ENCODE assay signal across 12 cellular contexts in genomic region chr2:100757621-100758394, GRCh38.
DNase-seq lines count a peak whose midpoint lies in the region; ATAC-seq and TF ChIP-seq lines count a peak whose summit lies in the region.
"Had no signal": no experiment of that assay in that cellular context is flagged by ENCODE, and none has a peak within 500 bp of the region (broad histone marks: within the 10 kb centered on the region; RNA-seq: fewer than 3 reads in every experiment).

No MANE protein-coding gene starts in this region.

- H3K9me2 ChIP-seq in HCT116 (ENCODE audit: insufficient read depth) = no peaks in the 10 kb centered on the region

- POLR2A ChIA-PET in HCT116 (lab: Charles Lee) = no interaction called here

- H3K9me3 ChIP-seq in HCT116 (ENCODE audit: control insufficient read depth in 1 of 2, insufficient read depth in 1 of 2, low read depth in 1 of 2, low read length in 2 of 2) (no peaks in the 10 kb centered on the region), psoas muscle (no peaks in the 10 kb centered on the region)
- H3K9me3 ChIP-seq: prostate gland had no signal

- DNase-seq in HCT116 (ENCODE audit: low read depth, low spot score) = no peak
- peak; percentile 53 for DNase-seq in astrocyte of the cerebellum (ENCODE audit: low read depth)
- DNase-seq in foreskin melanocyte = peak; percentile 93
- peak; percentile 59 for DNase-seq in stromal cell of bone marrow (ENCODE audit: low read depth)
- no peak for DNase-seq in psoas muscle
- no peak for DNase-seq in NCI-H82 (lab: John Stamatoyannopoulos, UW)
- DNase-seq in NCI-H146 treated with DMSO at 0.1 percent for 48 hours (lab: John Stamatoyannopoulos, UW; ENCODE audit: unreplicated experiment) = no peak
- DNase-seq: activated CD8-positive, alpha-beta memory T cell treated with anti-CD3 and anti-CD28 coated beads, Interleukin-2, amount 50 U/mL, for 4 hours; NCI-H2227 treated with DMSO at 0.1 percent for 48 hours; T-helper 2 cell had no signal

- CTCF ChIA-PET in HCT116 (lab: Charles Lee) = no interaction called here

- TF ChIP-seq POLR2A in HCT116 (IDR thresholded peaks at IDR 0.05; ENCODE audit: borderline replicate concordance, extremely low read depth, insufficient read depth, insufficient read length) = no peak

- H3K36me3 ChIP-seq in HCT116 (ENCODE audit: control insufficient read depth in 1 of 2, insufficient read depth in 2 of 2, low read length in 2 of 2) = no peaks in the 10 kb centered on the region
- H3K36me3 ChIP-seq in psoas muscle (ENCODE audit: insufficient read depth in 1 of 2, low read depth in 1 of 2) = no peaks in the 10 kb centered on the region
- H3K36me3 ChIP-seq: prostate gland had no signal

- TF ChIP-seq CTCF in HCT116 (IDR thresholded peaks at IDR 0.05 in 2 of 3, conservative IDR thresholded peaks at IDR 0.05 in 1 of 3; ENCODE audit: borderline replicate concordance in 1 of 3, insufficient read depth in 1 of 3, low read depth in 2 of 3, low read length in 2 of 3) (no peak), astrocyte of the cerebellum (IDR thresholded peaks at IDR 0.05; ENCODE audit: low read depth, low read length, missing control alignments) (no peak), psoas muscle (IDR thresholded peaks at IDR 0.05) (no peak)

- H3K4me1 ChIP-seq in HCT116 (ENCODE audit: control insufficient read depth in 1 of 2, insufficient read depth in 2 of 2, low read length in 2 of 2) (peaks cover 0 to 23% of the 10 kb centered on the region in 2 experiments; a peak in 2 of 4 replicates), psoas muscle (no peaks in the 10 kb centered on the region)
- H3K4me1 ChIP-seq: prostate gland had no signal

- RAD21 ChIA-PET in HCT116 (lab: Charles Lee; ENCODE audit: low non-redundant PET in 1 of 2, low total read pairs in 2 of 2, uncharacterized antibody in 2 of 2, unreplicated experiment in 2 of 2) = no interaction called here

- H2AFZ ChIP-seq in HCT116 (ENCODE audit: low read depth, low read length, poor library complexity, severe bottlenecking) = peak overlapping the region; percentile 24

- BruUV-seq in HCT116 (replicated peaks; lab: Mats Ljungman, UMichigan) = no TSS peak

- intact Hi-C loops in HCT116 (cut with micrococcal nuclease) = no loop called here
- intact Hi-C loops in psoas muscle (cut with DNase I) = no loop called here

- H3K27ac ChIP-seq in HCT116 (ENCODE audit: low read depth, low read length) (no peak overlapping the region), psoas muscle (no peak overlapping the region)

- H3K27me3 ChIP-seq in HCT116 (ENCODE audit: insufficient read depth, low read length) = no peaks in the 10 kb centered on the region
- H3K27me3 ChIP-seq in psoas muscle (ENCODE audit: insufficient read depth in 3 of 3, low read length in 2 of 3) = no peaks in the 10 kb centered on the region

- WGBS in psoas muscle, 3 donors = 70 to 74% (median 73%) methylated on average over 6 of the region's 6 CpGs

- no peak overlapping the region for H3K9ac ChIP-seq in HCT116 (ENCODE audit: low read length)

- no peaks in the 10 kb centered on the region for H3K79me2 ChIP-seq in HCT116 (ENCODE audit: insufficient read depth, low read length)

- H3K4me2 ChIP-seq in HCT116 (ENCODE audit: low read length) = peak overlapping the region; percentile 3; the same call in 1 of the 2 replicates

- TF ChIP-seq RAD21 in HCT116 (IDR thresholded peaks at IDR 0.05; ENCODE audit: low read depth) = no peak

- no peak for ATAC-seq in HCT116
- no peak for ATAC-seq in psoas muscle
- ATAC-seq in HG02884 (IDR thresholded peaks at IDR 0.05; ENCODE audit: unreplicated experiment) = no peak

- H4K20me1 ChIP-seq in HCT116 (ENCODE audit: insufficient read depth) = no peaks in the 10 kb centered on the region

- no peak overlapping the region for H3K4me3 ChIP-seq in HCT116 (replicated peaks in 1 of 2; ENCODE audit: low read depth in 1 of 2, low read length in 2 of 2)
- H3K4me3 ChIP-seq in astrocyte of the cerebellum (ENCODE audit: low read depth, low read length) = no peak overlapping the region
- H3K4me3 ChIP-seq in psoas muscle = no peak overlapping the region
- H3K4me3 ChIP-seq: prostate gland had no signal

- in situ Hi-C loops in astrocyte of the cerebellum (cut with HindIII; ENCODE audit: low sequenced_read_pairs) = no loop called here

TF ChIP-seq in HCT116, 20 proteins besides CTCF, POLR2A, EP300 and RAD21:
- TF ChIP-seq POLR2AphosphoS5 (IDR thresholded peaks at IDR 0.05; ENCODE audit: low read depth, low read length) = no peak
- peak; percentile 30; the same call in 1 of the 2 replicates for TF ChIP-seq FOSL1 (IDR thresholded peaks at IDR 0.05; ENCODE audit: low read depth)

Comparison
In these comparisons a context has a peak if more than half of its experiments do, and no peak if none do; other contexts are left out.
1. DNase-seq: peak in astrocyte of the cerebellum (single experiment), foreskin melanocyte (single experiment) and stromal cell of bone marrow (single experiment); none in HCT116 (single experiment), psoas muscle (0 of 2), NCI-H82 (single experiment) and NCI-H146 treated with DMSO at 0.1 percent for 48 hours (single experiment).